In the genomic region with DNA sequence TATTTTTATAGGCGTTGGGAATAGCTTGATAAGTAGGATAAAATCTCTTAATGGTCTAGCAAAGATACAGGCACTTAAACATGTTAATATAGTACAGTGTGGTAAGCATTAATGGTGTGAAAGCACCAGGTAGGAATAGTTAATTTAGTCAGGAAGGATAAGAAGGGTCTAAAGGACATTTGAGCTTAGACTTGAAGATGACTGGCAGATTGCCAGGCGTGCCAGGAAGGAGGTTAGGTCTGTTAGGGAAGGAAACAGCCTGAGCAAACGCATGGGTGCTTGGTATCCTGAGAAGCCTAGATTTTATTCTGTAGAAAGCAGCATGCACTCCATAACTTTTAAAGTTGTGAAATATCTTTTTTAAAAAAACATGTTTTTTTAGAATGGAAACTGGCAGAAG, we compare ENCODE assay signal across 3 cellular contexts.
TF ChIP-seq lines count a peak whose summit lies in the region.

No MANE protein-coding gene starts in this region.

TF ChIP-seq in IMR-90, 13 proteins besides CTCF, POLR2A, EP300 and RAD21:
- no peak for TF ChIP-seq SMC3 (IDR thresholded peaks at IDR 0.05; ENCODE audit: low read depth, low read length)
- TF ChIP-seq MAFK (IDR thresholded peaks at IDR 0.05; ENCODE audit: low read depth, low read length) = no peak
- TF ChIP-seq MXI1 (IDR thresholded peaks at IDR 0.05; ENCODE audit: borderline replicate concordance, low read depth, low read length) = no peak
- TF ChIP-seq CEBPB (IDR thresholded peaks at IDR 0.05; ENCODE audit: low read depth, low read length) = no peak
- TF ChIP-seq, protein P1, sequence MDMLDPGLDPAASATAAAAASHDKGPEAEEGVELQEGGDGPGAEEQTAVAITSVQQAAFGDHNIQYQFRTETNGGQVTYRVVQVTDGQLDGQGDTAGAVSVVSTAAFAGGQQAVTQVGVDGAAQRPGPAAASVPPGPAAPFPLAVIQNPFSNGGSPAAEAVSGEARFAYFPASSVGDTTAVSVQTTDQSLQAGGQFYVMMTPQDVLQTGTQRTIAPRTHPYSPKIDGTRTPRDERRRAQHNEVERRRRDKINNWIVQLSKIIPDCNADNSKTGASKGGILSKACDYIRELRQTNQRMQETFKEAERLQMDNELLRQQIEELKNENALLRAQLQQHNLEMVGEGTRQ (IDR thresholded peaks at IDR 0.05; ENCODE audit: low read depth, low read length) = no peak
- TF ChIP-seq ELK1 (IDR thresholded peaks at IDR 0.05; ENCODE audit: borderline replicate concordance, low read depth, low read length) = no peak
- TF ChIP-seq BHLHE40 (IDR thresholded peaks at IDR 0.05; ENCODE audit: low read depth, low read length) = no peak
- no peak for TF ChIP-seq MAZ (IDR thresholded peaks at IDR 0.05; ENCODE audit: borderline replicate concordance, low read depth, low read length)
- TF ChIP-seq RCOR1 (IDR thresholded peaks at IDR 0.05; ENCODE audit: insufficient replicate concordance, low read length) = no peak
- TF ChIP-seq FOS (IDR thresholded peaks at IDR 0.05; ENCODE audit: low read depth, low read length) = no peak
- no peak for TF ChIP-seq NFE2L2 (IDR thresholded peaks at IDR 0.05; ENCODE audit: low read depth, low read length)
- TF ChIP-seq CHD1 (IDR thresholded peaks at IDR 0.05; ENCODE audit: low read depth, low read length) = no peak
- TF ChIP-seq RFX5 (IDR thresholded peaks at IDR 0.05; ENCODE audit: low read depth, low read length) = no peak
TF ChIP-seq in IMR-90: peak in this region for 0.

TF ChIP-seq in GM12878, 131 proteins besides CTCF, POLR2A, EP300 and RAD21 (continues in another document):
- TF ChIP-seq REST (IDR thresholded peaks at IDR 0.05; ENCODE audit: low read depth, low read length) (no peak), NFXL1 (IDR thresholded peaks at IDR 0.05; ENCODE audit: borderline replicate concordance) (no peak), ZNF384 (IDR thresholded peaks at IDR 0.05; ENCODE audit: borderline replicate concordance, low read depth, low read length) (no peak), CREB1 (IDR thresholded peaks at IDR 0.05; ENCODE audit: low read depth) (no peak), RB1 (IDR thresholded peaks at IDR 0.05; ENCODE audit: borderline replicate concordance) (no peak)
- TF ChIP-seq, protein P2, sequence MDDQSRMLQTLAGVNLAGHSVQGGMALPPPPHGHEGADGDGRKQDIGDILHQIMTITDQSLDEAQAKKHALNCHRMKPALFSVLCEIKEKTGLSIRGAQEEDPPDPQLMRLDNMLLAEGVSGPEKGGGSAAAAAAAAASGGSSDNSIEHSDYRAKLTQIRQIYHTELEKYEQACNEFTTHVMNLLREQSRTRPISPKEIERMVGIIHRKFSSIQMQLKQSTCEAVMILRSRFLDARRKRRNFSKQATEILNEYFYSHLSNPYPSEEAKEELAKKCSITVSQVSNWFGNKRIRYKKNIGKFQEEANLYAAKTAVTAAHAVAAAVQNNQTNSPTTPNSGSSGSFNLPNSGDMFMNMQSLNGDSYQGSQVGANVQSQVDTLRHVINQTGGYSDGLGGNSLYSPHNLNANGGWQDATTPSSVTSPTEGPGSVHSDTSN (IDR thresholded peaks at IDR 0.05; ENCODE audit: insufficient replicate concordance, low read depth, low read length) = no peak
- TF ChIP-seq, protein P3, sequence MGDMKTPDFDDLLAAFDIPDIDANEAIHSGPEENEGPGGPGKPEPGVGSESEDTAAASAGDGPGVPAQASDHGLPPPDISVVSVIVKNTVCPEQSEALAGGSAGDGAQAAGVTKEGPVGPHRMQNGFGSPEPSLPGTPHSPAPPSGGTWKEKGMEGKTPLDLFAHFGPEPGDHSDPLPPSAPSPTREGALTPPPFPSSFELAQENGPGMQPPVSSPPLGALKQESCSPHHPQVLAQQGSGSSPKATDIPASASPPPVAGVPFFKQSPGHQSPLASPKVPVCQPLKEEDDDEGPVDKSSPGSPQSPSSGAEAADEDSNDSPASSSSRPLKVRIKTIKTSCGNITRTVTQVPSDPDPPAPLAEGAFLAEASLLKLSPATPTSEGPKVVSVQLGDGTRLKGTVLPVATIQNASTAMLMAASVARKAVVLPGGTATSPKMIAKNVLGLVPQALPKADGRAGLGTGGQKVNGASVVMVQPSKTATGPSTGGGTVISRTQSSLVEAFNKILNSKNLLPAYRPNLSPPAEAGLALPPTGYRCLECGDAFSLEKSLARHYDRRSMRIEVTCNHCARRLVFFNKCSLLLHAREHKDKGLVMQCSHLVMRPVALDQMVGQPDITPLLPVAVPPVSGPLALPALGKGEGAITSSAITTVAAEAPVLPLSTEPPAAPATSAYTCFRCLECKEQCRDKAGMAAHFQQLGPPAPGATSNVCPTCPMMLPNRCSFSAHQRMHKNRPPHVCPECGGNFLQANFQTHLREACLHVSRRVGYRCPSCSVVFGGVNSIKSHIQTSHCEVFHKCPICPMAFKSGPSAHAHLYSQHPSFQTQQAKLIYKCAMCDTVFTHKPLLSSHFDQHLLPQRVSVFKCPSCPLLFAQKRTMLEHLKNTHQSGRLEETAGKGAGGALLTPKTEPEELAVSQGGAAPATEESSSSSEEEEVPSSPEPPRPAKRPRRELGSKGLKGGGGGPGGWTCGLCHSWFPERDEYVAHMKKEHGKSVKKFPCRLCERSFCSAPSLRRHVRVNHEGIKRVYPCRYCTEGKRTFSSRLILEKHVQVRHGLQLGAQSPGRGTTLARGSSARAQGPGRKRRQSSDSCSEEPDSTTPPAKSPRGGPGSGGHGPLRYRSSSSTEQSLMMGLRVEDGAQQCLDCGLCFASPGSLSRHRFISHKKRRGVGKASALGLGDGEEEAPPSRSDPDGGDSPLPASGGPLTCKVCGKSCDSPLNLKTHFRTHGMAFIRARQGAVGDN (IDR thresholded peaks at IDR 0.05) = no peak

TF ChIP-seq in GM12891, 5 proteins besides CTCF, POLR2A, EP300 and RAD21:
- TF ChIP-seq PAX5 (IDR thresholded peaks at IDR 0.05; ENCODE audit: insufficient read depth, low read length, severe bottlenecking) (no peak), SPI1 (IDR thresholded peaks at IDR 0.05; ENCODE audit: low read depth, low read length) (no peak), POU2F2 (IDR thresholded peaks at IDR 0.05; ENCODE audit: low read depth, low read length) (no peak), TAF1 (IDR thresholded peaks at IDR 0.05; ENCODE audit: low read depth, low read length) (no peak), POLR2AphosphoS5 (IDR thresholded peaks at IDR 0.05; ENCODE audit: low read depth, low read length) (no peak)
